Comparison of ENCODE assay signal across 8 cellular contexts in the genomic region with DNA sequence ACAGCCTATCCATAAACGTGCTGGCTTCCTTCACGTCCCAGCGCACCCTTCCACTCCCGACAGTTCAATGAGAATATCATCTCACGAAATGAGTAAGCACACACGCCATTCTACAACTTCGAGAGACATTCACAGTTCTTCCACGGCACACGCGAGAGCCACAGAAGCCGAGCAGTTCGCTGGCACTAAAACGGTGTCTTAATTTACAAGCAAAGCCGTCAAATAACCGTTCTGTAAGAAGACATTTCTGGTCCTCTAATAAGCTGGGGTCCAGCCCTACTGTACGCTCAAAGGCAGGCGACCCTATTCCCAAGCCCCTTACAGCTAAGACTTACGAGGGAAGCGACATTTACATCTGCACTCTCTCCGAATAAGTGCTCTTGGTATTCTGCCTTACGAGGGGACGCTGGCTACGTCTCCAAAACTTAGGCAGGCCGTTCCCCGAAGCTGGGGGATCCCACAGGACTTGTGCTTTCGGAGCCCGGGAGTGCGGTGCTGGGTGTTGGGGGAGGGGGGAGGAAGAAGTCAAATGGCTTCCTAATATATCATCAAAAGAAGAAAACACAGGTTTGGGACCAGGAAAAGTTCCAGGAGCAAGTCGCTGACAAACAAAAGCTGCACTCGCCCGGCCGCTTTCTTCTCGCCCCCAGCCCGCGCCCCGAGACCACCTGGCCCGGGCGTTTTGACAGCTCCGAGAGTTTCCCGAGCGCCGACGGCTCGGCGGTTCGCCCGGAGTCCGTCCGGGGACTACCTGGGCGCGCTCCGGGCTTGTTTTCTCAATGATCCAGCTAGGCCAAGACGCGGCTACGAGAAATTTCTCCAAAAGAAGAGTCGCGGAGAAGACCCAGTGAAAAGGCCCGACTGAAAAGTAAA. TPM values are rescaled to one million over a fixed set of nuclear protein-coding genes. Genes with fewer than 3 reads are reported as not detected.
DNase-seq lines count a peak whose midpoint lies in the region; ATAC-seq and TF ChIP-seq lines count a peak whose summit lies in the region.
"Not testable (repeated sequence)": the region's sequence is repeated elsewhere in the genome, so short reads cannot be mapped to it uniquely, and the experiment has no call there.

No MANE protein-coding gene starts in this region.

- peak overlapping the region; percentile 72 for H3K4me2 ChIP-seq in IMR-90 (ENCODE audit: low read depth, low read length)

- peak overlapping the region; percentile 11; the same call in 1 of the 2 replicates for H2AK5ac ChIP-seq in IMR-90 (ENCODE audit: low read depth, low read length)

- H3K9ac ChIP-seq in IMR-90 (ENCODE audit: low read depth, low read length) (peak overlapping the region; percentile 81), mucosa of rectum (ENCODE audit: low read depth in 1 of 2, low read length in 2 of 2) (peak overlapping the region; percentile 72 to 77)

- peak overlapping the region; percentile 71 for H3K4me3 ChIP-seq in IMR-90 (ENCODE audit: insufficient read depth, low read depth, low read length)
- H3K4me3 ChIP-seq in fibroblast of the aortic adventitia (ENCODE audit: low read depth, low read length) = peak overlapping the region; percentile 81
- peak overlapping the region; percentile 80 to 83 for H3K4me3 ChIP-seq in mucosa of rectum (ENCODE audit: low read length in 2 of 2)

- not testable (repeated sequence) for H3K9me3 ChIP-seq in IMR-90 (ENCODE audit: control insufficient read depth, insufficient read depth, low read length); mucosa of rectum (ENCODE audit: control insufficient read depth in 2 of 2, low read length in 2 of 2)

- H4K20me1 ChIP-seq in IMR-90 (ENCODE audit: insufficient read depth, low read length) = peaks cover 32% of the 10 kb centered on the region

- H3K4ac ChIP-seq in IMR-90 (ENCODE audit: low read depth, low read length) = peak overlapping the region; percentile 41

- H3K27me3 ChIP-seq in IMR-90 (ENCODE audit: control insufficient read depth, insufficient read depth, low read length); mucosa of rectum (ENCODE audit: control insufficient read depth in 2 of 2, insufficient read depth in 2 of 2, low read length in 2 of 2): not testable (repeated sequence)

- in situ Hi-C loops in IMR-90 (cut with MboI; ENCODE audit: low sequenced_read_pairs) = not testable (repeated sequence)

- not testable (repeated sequence) for H4K8ac ChIP-seq in IMR-90 (ENCODE audit: low read depth in 2 of 2, low read length in 2 of 2)

- not testable (repeated sequence) for TF ChIP-seq CTCF in IMR-90 (conservative IDR thresholded peaks at IDR 0.05; ENCODE audit: low read depth, low read length); fibroblast of the aortic adventitia (IDR thresholded peaks at IDR 0.05; ENCODE audit: insufficient read depth, low read length)

- 1% methylated on average over 27 of the region's 58 CpGs; no CpG with 5 or more reads in 1 of the 2 experiments for WGBS in IMR-90 (ENCODE audit: extremely low coverage in 2 of 2, insufficient read length in 1 of 2), 2 experiments

- H3K56ac ChIP-seq in IMR-90 (ENCODE audit: extremely low read depth, insufficient read depth, low read length) = not testable (repeated sequence)

- not testable (repeated sequence) for H4K5ac ChIP-seq in IMR-90 (ENCODE audit: low read depth, low read length)

- H3K18ac ChIP-seq in IMR-90 (ENCODE audit: low read depth, low read length) = not testable (repeated sequence)

- CTCF ChIA-PET in IMR-90 (lab: Yijun Ruan, JAX) = interaction anchor here (1.1 kb wide), 1 partner anchor 93 kb away, joined by 4 read pairs; no protein-coding TSS in a partner anchor

- H3K79me1 ChIP-seq in IMR-90 (ENCODE audit: low read depth in 1 of 2, low read length in 2 of 2) = not testable (repeated sequence)

- H3K36me3 ChIP-seq in IMR-90 (ENCODE audit: control insufficient read depth, insufficient read depth, low read length); mucosa of rectum (ENCODE audit: control insufficient read depth in 2 of 2, insufficient read depth in 2 of 2, low read length in 2 of 2): not testable (repeated sequence)

- H3K4me1 ChIP-seq in IMR-90 (ENCODE audit: control insufficient read depth, insufficient read depth, low read length); mucosa of rectum (ENCODE audit: control insufficient read depth in 2 of 2, insufficient read depth in 2 of 2, low read length in 2 of 2): not testable (repeated sequence)

- intact Hi-C loops in IMR-90 (cut with micrococcal nuclease) = loop anchor here (2.0 to 10.0 kb wide), 3 partner anchors 230 to 272 kb away; partner anchors contain the start of gene XRCC2

- H3K9me3 Mint-ChIP-seq in activated naive CD4-positive, alpha-beta T cell treated with anti-CD3 and anti-CD28 coated beads, Interleukin-2, amount 50 U/mL, for 72 hours = not testable (repeated sequence)

- not testable (repeated sequence) for H2BK15ac ChIP-seq in IMR-90 (ENCODE audit: low read depth, low read length)

- peak overlapping the region; percentile 88 to 95 for H3K27ac Mint-ChIP-seq in activated naive CD4-positive, alpha-beta T cell treated with anti-CD3 and anti-CD28 coated beads, Interleukin-2, amount 50 U/mL, for 72 hours

- not testable (repeated sequence) for H2BK120ac ChIP-seq in IMR-90 (ENCODE audit: low read depth, low read length)

- not testable (repeated sequence) for TF ChIP-seq RAD21 in IMR-90 (IDR thresholded peaks at IDR 0.05; ENCODE audit: low read length)

- H3K27ac ChIP-seq in IMR-90 (ENCODE audit: insufficient read depth, low read length) (peak overlapping the region; percentile 74), mucosa of rectum (ENCODE audit: low read depth in 2 of 2, low read length in 2 of 2) (peak overlapping the region; percentile 80 to 85)

- TF ChIP-seq POLR2A in IMR-90 (IDR thresholded peaks at IDR 0.05; ENCODE audit: low read depth, low read length) = not testable (repeated sequence)

- H3K36me3 Mint-ChIP-seq in activated naive CD4-positive, alpha-beta T cell treated with anti-CD3 and anti-CD28 coated beads, Interleukin-2, amount 50 U/mL, for 72 hours = not testable (repeated sequence)

- peak; percentile 23 for ATAC-seq in GM21423 (IDR thresholded peaks at IDR 0.05; ENCODE audit: unreplicated experiment)
- ATAC-seq in IMR-90 (ENCODE audit: low read depth) = not testable (repeated sequence)
- peak; percentile 57 to 66 for ATAC-seq in activated naive CD4-positive, alpha-beta T cell treated with anti-CD3 and anti-CD28 coated beads, Interleukin-2, amount 50 U/mL, for 72 hours

- not testable (repeated sequence) for BruUV-seq in IMR-90 (replicated peaks; lab: Mats Ljungman, UMichigan)

- H3K23ac ChIP-seq in IMR-90 (ENCODE audit: low read depth, low read length) = peak overlapping the region; percentile 92

- POLR2A ChIA-PET in IMR-90 (lab: Charles Lee; ENCODE audit: unreplicated experiment) = not testable (repeated sequence)

- not testable (repeated sequence) for H2AK9ac ChIP-seq in IMR-90 (replicated peaks; ENCODE audit: low read depth, low read length, poor library complexity)

- H2AFZ ChIP-seq in IMR-90 (replicated peaks; ENCODE audit: low read length, poor library complexity) = not testable (repeated sequence)

- peak overlapping the region; percentile 56 for H2BK5ac ChIP-seq in IMR-90 (ENCODE audit: low read depth, low read length, poor library complexity, severe bottlenecking)

- dilution Hi-C loops in IMR-90 (cut with HindIII; ENCODE audit: low sequenced_read_pairs, unreplicated experiment) = not testable (repeated sequence)

- 0 out of 2 replicates have a peak overlapping the region, but pooled peaks have one; percentile 60 for H3K14ac ChIP-seq in IMR-90 (replicated peaks; ENCODE audit: low read depth, low read length)

- peak in 9 of 14 donors; percentile 23 to 70 (median 54) for DNase-seq in C1 segment of cervical spinal cord (lab: John Stamatoyannopoulos, UW)
- DNase-seq in IMR-90 = peak; percentile 47
- DNase-seq in T-helper 1 cell = peak in 3 of 5 donors; percentile 8 to 52 (median 29)
- DNase-seq in activated naive CD4-positive, alpha-beta T cell treated with anti-CD3 and anti-CD28 coated beads, Interleukin-2, amount 50 U/mL, for 72 hours (ENCODE audit: low spot score in 2 of 2) = peak; percentile 47 to 61
- DNase-seq in fibroblast of the aortic adventitia (ENCODE audit: low read depth) = peak; percentile 49
- peak; percentile 6 to 26 (median 14) for DNase-seq in stimulated activated CD4-positive, alpha-beta T cell treated with anti-CD3 and anti-CD28 coated beads, TNF-alpha, amount 100 ng/mL, for 48 hours (ENCODE audit: low read depth in 3 of 3)

- not testable (repeated sequence) for H4K91ac ChIP-seq in IMR-90 (ENCODE audit: insufficient read depth, low read depth, low read length)

- not testable (repeated sequence) for H3K9me1 ChIP-seq in IMR-90 (ENCODE audit: insufficient read depth, low read length)

- not testable (repeated sequence) for H2BK20ac ChIP-seq in IMR-90 (ENCODE audit: low read depth, low read length)

RNA-seq across cellular contexts. Expression of gene KMT2C, which starts 1.1 kb away (rescaled TPM):
- 23.3 and 24.4 TPM in 2 replicates for total RNA-seq in IMR-90 (2012; rRNA removed)
- 7.3 and 8.0 TPM in 2 replicates for polyA plus RNA-seq in IMR-90 (2012; rRNA removed)
- 2.7 and 3.6 TPM in 2 replicates for polyA plus RNA-seq in IMR-90 (2012; cell fraction: cytosol; rRNA removed)
- polyA plus RNA-seq in IMR-90 (2012; cell fraction: nucleus; rRNA removed; ENCODE audit: low replicate concordance) = 6.6 and 24.9 TPM in 2 replicates
- 10 to 100 TPM; 65.7 to 69.1 TPM for total RNA-seq in activated naive CD4-positive, alpha-beta T cell treated with anti-CD3 and anti-CD28 coated beads, Interleukin-2, amount 50 U/mL, for 72 hours
- total RNA-seq in fibroblast of the aortic adventitia (ENCODE audit: low replicate concordance) = 34.3 and 43.8 TPM in 2 replicates
